1 cellular context compared by ENCODE assay signal in genomic region chr20:33463332-33464101, GRCh38.
TF ChIP-seq lines count a peak whose summit lies in the region.

No MANE protein-coding gene starts in this region.

TF ChIP-seq in HepG2, 621 proteins besides CTCF, POLR2A, EP300 and RAD21:
- TF ChIP-seq ZNF768 (CRISPR knock-in tag; IDR thresholded peaks at IDR 0.05) (peak; percentile 13; the same call in 1 of the 2 replicates), ATF4 (CRISPR knock-in tag; IDR thresholded peaks at IDR 0.05) (0 out of 4 replicates have a peak, but pooled peaks of 1 of the 2 experiments have one; percentile 19), ZNF770 (CRISPR knock-in tag; IDR thresholded peaks at IDR 0.05) (peak; percentile 90), ZMYM3 (CRISPR knock-in tag; IDR thresholded peaks at IDR 0.05) (0 out of 2 replicates have a peak, but pooled peaks have one; percentile 27), ZNF460 (CRISPR knock-in tag; IDR thresholded peaks at IDR 0.05; ENCODE audit: borderline replicate concordance) (peak; percentile 79; the same call in 1 of the 2 replicates), REL (CRISPR knock-in tag; conservative IDR thresholded peaks at IDR 0.05) (no peak), NFKBIZ (CRISPR knock-in tag; IDR thresholded peaks at IDR 0.05) (no peak), CEBPG (CRISPR knock-in tag; IDR thresholded peaks at IDR 0.05) (peak; percentile 71), ZNF574 (CRISPR knock-in tag; IDR thresholded peaks at IDR 0.05) (no peak), FOXJ3 (CRISPR knock-in tag; IDR thresholded peaks at IDR 0.05; ENCODE audit: borderline replicate concordance) (no peak), RARG (CRISPR knock-in tag; IDR thresholded peaks at IDR 0.05; ENCODE audit: low read depth) (no peak), ZNF878 (CRISPR knock-in tag; IDR thresholded peaks at IDR 0.05) (no peak), ZNF75D (CRISPR knock-in tag; IDR thresholded peaks at IDR 0.05; ENCODE audit: borderline replicate concordance) (no peak), NR2F1 (CRISPR knock-in tag; IDR thresholded peaks at IDR 0.05) (0 out of 4 replicates have a peak, but pooled peaks of 1 of the 2 experiments have one; percentile 8), ZNF432 (CRISPR knock-in tag; IDR thresholded peaks at IDR 0.05; ENCODE audit: borderline replicate concordance) (no peak), ZNF782 (CRISPR knock-in tag; IDR thresholded peaks at IDR 0.05; ENCODE audit: borderline replicate concordance) (no peak), ZNF615 (CRISPR knock-in tag; IDR thresholded peaks at IDR 0.05; ENCODE audit: borderline replicate concordance) (no peak), KDM5B (CRISPR knock-in tag; IDR thresholded peaks at IDR 0.05; ENCODE audit: borderline replicate concordance) (no peak), TAF15 (IDR thresholded peaks at IDR 0.05; ENCODE audit: low read depth, low read length, poor library complexity, severe bottlenecking) (no peak), ZBTB14 (CRISPR knock-in tag; IDR thresholded peaks at IDR 0.05) (no peak), MAX (IDR thresholded peaks at IDR 0.05) (no peak), CCAR2 (optimal IDR thresholded peaks at IDR 0.05; ENCODE audit: low read depth, low read length) (no peak), ESRRA (CRISPR knock-in tag; IDR thresholded peaks at IDR 0.05; ENCODE audit: low read depth) (no peak), ZNF800 (CRISPR knock-in tag; IDR thresholded peaks at IDR 0.05) (no peak), CREBL2 (CRISPR knock-in tag; IDR thresholded peaks at IDR 0.05; ENCODE audit: borderline replicate concordance) (no peak), U2AF1 (optimal IDR thresholded peaks at IDR 0.05; ENCODE audit: low read depth, low read length) (no peak), ZNF616 (CRISPR knock-in tag; IDR thresholded peaks at IDR 0.05; ENCODE audit: low read depth) (no peak), ARHGAP35 (CRISPR knock-in tag; IDR thresholded peaks at IDR 0.05; ENCODE audit: borderline replicate concordance) (no peak), ZNF614 (CRISPR knock-in tag; IDR thresholded peaks at IDR 0.05; ENCODE audit: borderline replicate concordance) (no peak), SIN3A (IDR thresholded peaks at IDR 0.05; ENCODE audit: borderline replicate concordance, low read depth, low read length) (no peak), SMARCC2 (IDR thresholded peaks at IDR 0.05) (no peak), POLR2AphosphoS2 (IDR thresholded peaks at IDR 0.05; ENCODE audit: low read depth, low read length) (no peak), HIVEP1 (CRISPR knock-in tag; IDR thresholded peaks at IDR 0.05) (no peak), BORCS8-MEF2B (CRISPR knock-in tag; IDR thresholded peaks at IDR 0.05) (no peak), HINFP (CRISPR knock-in tag; IDR thresholded peaks at IDR 0.05; ENCODE audit: low read depth) (no peak), ZNF766 (CRISPR knock-in tag; IDR thresholded peaks at IDR 0.05; ENCODE audit: borderline replicate concordance) (no peak), KAT7 (CRISPR knock-in tag; IDR thresholded peaks at IDR 0.05; ENCODE audit: borderline replicate concordance) (no peak), ATF7 (IDR thresholded peaks at IDR 0.05) (0 out of 2 replicates have a peak, but pooled peaks have one; percentile 23), ATF7 (CRISPR knock-in tag; IDR thresholded peaks at IDR 0.05) (no peak), CEBPB (IDR thresholded peaks at IDR 0.05; ENCODE audit: borderline replicate concordance, low read depth, low read length) (peak; percentile 56; the same call in 1 of the 2 replicates), ZNF121 (CRISPR knock-in tag; IDR thresholded peaks at IDR 0.05) (no peak), TEAD3 (CRISPR knock-in tag; optimal IDR thresholded peaks at IDR 0.05; ENCODE audit: borderline replicate concordance) (no peak), STAT5B (CRISPR knock-in tag; IDR thresholded peaks at IDR 0.05) (no peak), ZNF260 (CRISPR knock-in tag; IDR thresholded peaks at IDR 0.05; ENCODE audit: borderline replicate concordance, low read depth) (no peak)
